ENCODE assay signal across 9 cellular contexts in genomic region chr13:30446122-30446500, GRCh38. TPM values are rescaled to one million over a fixed set of nuclear protein-coding genes. Genes with fewer than 3 reads are reported as not detected.
DNase-seq lines count a peak whose midpoint lies in the region; ATAC-seq and TF ChIP-seq lines count a peak whose summit lies in the region.
"Had no signal": no experiment of that assay in that cellular context is flagged by ENCODE, and none has a peak within 500 bp of the region (broad histone marks: within the 10 kb centered on the region; RNA-seq: fewer than 3 reads in every experiment).

No MANE protein-coding gene starts in this region.

- no peaks in the 10 kb centered on the region for H4K20me1 ChIP-seq in DOHH2 (ENCODE audit: control insufficient read depth, insufficient read depth, low read depth, low read length)

- H3K36me3 Mint-ChIP-seq in endothelial cell (ENCODE audit: low read depth, unreplicated experiment), result no peaks in the 10 kb centered on the region

- no peaks in the 10 kb centered on the region for H3K9me2 ChIP-seq in DOHH2 (replicated peaks; ENCODE audit: control insufficient read depth, low read length)

- peaks cover 16% of the 10 kb centered on the region for H3K4me1 Mint-ChIP-seq in endothelial cell (ENCODE audit: unreplicated experiment)

- H3K4me1 ChIP-seq in DOHH2 (ENCODE audit: control insufficient read depth, low read length) (peaks cover 71% of the 10 kb centered on the region), neuron (ENCODE audit: insufficient read depth, low read length) (peaks cover 5% of the 10 kb centered on the region)

- peak overlapping the region; percentile 12 for H2AFZ ChIP-seq in neuron (ENCODE audit: low read depth, low read length)

- H3K36me3 ChIP-seq in DOHH2 (ENCODE audit: control insufficient read depth, low read length), result peaks cover 52% of the 10 kb centered on the region
- no peaks in the 10 kb centered on the region for H3K36me3 ChIP-seq in neuron (ENCODE audit: insufficient read depth, low read length)

- ATAC-seq in HG03045 (IDR thresholded peaks at IDR 0.05; ENCODE audit: unreplicated experiment), result peak; percentile 9

- H3K4me2 ChIP-seq in DOHH2 (ENCODE audit: low read length), result peak overlapping the region; percentile 86

- H3K9me3 Mint-ChIP-seq in endothelial cell (ENCODE audit: unreplicated experiment), result no peaks in the 10 kb centered on the region

- DNase-seq in endothelial cell (ENCODE audit: low spot score) (no peak), COR-L47 (lab: John Stamatoyannopoulos, UW) (no peak), HuH-7 (ENCODE audit: low spot score) (no peak)
- no peak for DNase-seq in stimulated activated CD4-positive, alpha-beta T cell treated with anti-CD3 and anti-CD28 coated beads, Interleukin-15, amount 100 ng/mL, for 24 hours
- no peak for DNase-seq in activated CD4-positive, CD25-positive, alpha-beta regulatory T cell (lab: John Stamatoyannopoulos, UW)

- H3K27ac Mint-ChIP-seq in endothelial cell (ENCODE audit: unreplicated experiment), result peak overlapping the region; percentile 68

- H3K27ac ChIP-seq in DOHH2 (ENCODE audit: low read depth, low read length), result peak overlapping the region; percentile 98

- no peaks in the 10 kb centered on the region for H3K27me3 ChIP-seq in DOHH2 (ENCODE audit: control insufficient read depth, low read length)
- peaks cover 5% of the 10 kb centered on the region for H3K27me3 ChIP-seq in neuron (ENCODE audit: insufficient read depth, low read length)

- H3K9me3 ChIP-seq in DOHH2 (ENCODE audit: control insufficient read depth, insufficient read depth, low read length) (peaks cover 3% of the 10 kb centered on the region; the same call in 1 of the 2 replicates), neuron (ENCODE audit: low read length) (no peaks in the 10 kb centered on the region)

- H3K4me3 ChIP-seq in DOHH2 (ENCODE audit: low read length) (peak overlapping the region; percentile 80), neuron (ENCODE audit: low read length) (peak overlapping the region; percentile 9)

- peaks cover 50% of the 10 kb centered on the region for H3F3A ChIP-seq in DOHH2 (ENCODE audit: control insufficient read depth, insufficient read depth)

- peak overlapping the region; percentile 57 for H3K4me3 Mint-ChIP-seq in endothelial cell (ENCODE audit: unreplicated experiment)

- H3K79me2 ChIP-seq in DOHH2 (ENCODE audit: control insufficient read depth, low read length), result peaks cover 58% of the 10 kb centered on the region

- TF ChIP-seq CTCF in DOHH2 (IDR thresholded peaks at IDR 0.05; ENCODE audit: low read depth, low read length, poor library complexity, severe bottlenecking), result no peak
- TF ChIP-seq CTCF in endothelial cell (IDR thresholded peaks at IDR 0.05; ENCODE audit: unreplicated experiment), result no peak

- peaks cover 2% of the 10 kb centered on the region for H3K27me3 Mint-ChIP-seq in endothelial cell (ENCODE audit: unreplicated experiment)

RNA-seq across cellular contexts. Expression of gene HMGB1, which starts 19.6 kb away (rescaled TPM):
- total RNA-seq in endothelial cell (ENCODE audit: unreplicated experiment), result 230 TPM

RNA-seq across cellular contexts. Expression of gene UBE2L5, which starts 23.8 kb away (rescaled TPM):
- not detected for total RNA-seq in endothelial cell (ENCODE audit: unreplicated experiment)
- total RNA-seq: dermis microvascular lymphatic vessel endothelial cell had no signal
